ENCODE assay signal across 26 cellular contexts in the genomic region with DNA sequence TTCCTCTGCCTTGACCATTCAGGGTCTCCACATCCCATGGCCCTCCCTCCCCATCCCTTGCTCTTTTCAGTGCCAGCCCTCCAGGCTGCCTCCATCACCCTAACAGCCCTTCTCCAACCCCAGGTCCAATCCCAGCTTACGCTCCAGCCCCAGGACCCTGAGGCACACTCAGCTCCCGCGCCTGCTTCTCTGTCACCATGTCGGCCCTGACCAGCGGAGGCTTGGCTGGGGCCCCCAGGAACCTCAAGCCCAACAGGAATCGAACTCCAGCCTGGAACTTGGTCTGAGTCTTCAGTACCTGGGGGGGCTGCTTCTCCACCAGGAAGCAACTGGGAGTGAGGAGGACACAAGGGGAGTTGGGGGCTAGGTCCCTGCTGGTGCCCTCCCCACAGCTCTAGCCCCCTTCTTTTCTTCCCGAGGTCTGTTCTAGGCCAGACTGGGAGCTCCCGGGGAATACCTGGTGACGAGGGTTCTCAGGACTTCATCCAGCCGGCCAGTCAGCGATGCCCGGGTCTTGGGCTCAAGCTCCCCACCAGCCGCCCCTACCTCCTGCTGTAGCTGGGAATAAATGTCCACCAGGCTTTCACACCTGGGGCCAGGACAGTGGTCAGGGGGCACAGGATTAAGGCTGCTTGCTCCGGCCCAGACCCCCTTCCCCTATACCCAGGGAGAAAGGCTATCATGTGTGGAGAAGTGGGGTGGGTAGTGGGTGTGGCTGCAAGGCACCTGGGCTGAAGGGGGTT. TPM values are rescaled to one million over a fixed set of nuclear protein-coding genes. Genes with fewer than 3 reads are reported as not detected.
DNase-seq lines count a peak whose midpoint lies in the region; ATAC-seq and TF ChIP-seq lines count a peak whose summit lies in the region.
"Had no signal": no experiment of that assay in that cellular context is flagged by ENCODE, and none has a peak within 500 bp of the region (broad histone marks: within the 10 kb centered on the region; RNA-seq: fewer than 3 reads in every experiment).

No MANE protein-coding gene starts in this region.

- H3K4me3 Mint-ChIP-seq in activated CD8-positive, alpha-beta memory T cell treated with anti-CD3 and anti-CD28 coated beads, Interleukin-2, amount 10 ng/mL, durations not matched to agents 7 days and 5 days: no peak overlapping the region
- no peak overlapping the region for H3K4me3 Mint-ChIP-seq in CD14-positive monocyte
- no peak overlapping the region for H3K4me3 Mint-ChIP-seq in activated naive CD8-positive, alpha-beta T cell
- H3K4me3 Mint-ChIP-seq in CD8-positive, alpha-beta memory T cell: no peak overlapping the region
- H3K4me3 Mint-ChIP-seq: activated T-helper 1 cell treated with anti-CD3 and anti-CD28 coated beads, Interleukin-12 subunit alpha, Interleukin-12 subunit beta, Interleukin-2, Interleukin-4 antibody, amounts not matched to agents 30 ng/mL and 10 ng/mL and 1 ng/mL, durations not matched to agents 14 hours and 24 hours and 36 hours; stimulated activated naive CD8-positive, alpha-beta T cell treated with anti-CD3 and anti-CD28 coated beads, Interleukin-15, Interleukin-2, amounts not matched to agents 100 ng/mL and 50 ng/mL, for 24 hours; WTC11 had no signal

- H3K27me3 ChIP-seq in neutrophil: no peaks in the 10 kb centered on the region
- H3K27me3 ChIP-seq in CD8-positive, alpha-beta memory T cell (ENCODE audit: insufficient read depth, low read length, poor library complexity, severe bottlenecking): no peaks in the 10 kb centered on the region
- H3K27me3 ChIP-seq: body of pancreas, esophagus muscularis mucosa, gastrocnemius medialis, transverse colon had no signal

- H3K4me3 ChIP-seq in neutrophil (ENCODE audit: low read depth in 1 of 2, low read length in 1 of 2): no peak overlapping the region
- no peak overlapping the region for H3K4me3 ChIP-seq in CD8-positive, alpha-beta memory T cell (ENCODE audit: low read length)
- H3K4me3 ChIP-seq: body of pancreas, esophagus muscularis mucosa, gastrocnemius medialis, lower lobe of right lung, SK-N-MC, transverse colon had no signal

- no peak for DNase-seq in activated CD8-positive, alpha-beta memory T cell treated with anti-CD3 and anti-CD28 coated beads, Interleukin-2, amount 10 ng/mL, durations not matched to agents 7 days and 5 days
- no peak for DNase-seq in activated CD8-positive, alpha-beta memory T cell treated with anti-CD3 and anti-CD28 coated beads, Interleukin-2, amount 50 U/mL, for 4 hours
- DNase-seq in CD14-positive monocyte (ENCODE audit: low spot score) (no peak), C1 segment of cervical spinal cord (lab: John Stamatoyannopoulos, UW) (no peak), NCI-H2029 treated with DMSO at 0.1 percent for 48 hours (lab: John Stamatoyannopoulos, UW) (no peak)
- no peak for DNase-seq in CD8-positive, alpha-beta memory T cell
- DNase-seq: body of pancreas; gastrocnemius medialis; Karpas-422; lower lobe of right lung; NCI-H187 treated with DMSO at 0.1 percent for 48 hours; NCI-H69; occipital lobe; stimulated activated CD4-positive, alpha-beta T cell treated with anti-CD3 and anti-CD28 coated beads, Interleukin-2, amount 100 ng/mL, for 48 hours; transverse colon had no signal

- H3K27ac ChIP-seq in neutrophil: peak overlapping the region; percentile 92
- no peak overlapping the region for H3K27ac ChIP-seq in CD8-positive, alpha-beta memory T cell (ENCODE audit: low read depth, low read length)
- H3K27ac ChIP-seq: body of pancreas, esophagus muscularis mucosa, gastrocnemius medialis, lower lobe of right lung, SK-N-MC, transverse colon had no signal

- H3K9me3 ChIP-seq in neutrophil: no peaks in the 10 kb centered on the region
- no peaks in the 10 kb centered on the region for H3K9me3 ChIP-seq in CD8-positive, alpha-beta memory T cell (ENCODE audit: low read length)
- H3K9me3 ChIP-seq: body of pancreas, esophagus muscularis mucosa, gastrocnemius medialis, lower lobe of right lung, transverse colon had no signal

- peaks cover 9% of the 10 kb centered on the region for H3K36me3 Mint-ChIP-seq in activated CD8-positive, alpha-beta memory T cell treated with anti-CD3 and anti-CD28 coated beads, Interleukin-2, amount 10 ng/mL, durations not matched to agents 7 days and 5 days
- H3K36me3 Mint-ChIP-seq in CD14-positive monocyte: peaks cover 66 to 85% of the 10 kb centered on the region in 2 donors
- H3K36me3 Mint-ChIP-seq in activated naive CD8-positive, alpha-beta T cell: peaks cover 2% of the 10 kb centered on the region
- H3K36me3 Mint-ChIP-seq in CD8-positive, alpha-beta memory T cell: peaks cover 6 to 70% (median 7%) of the 10 kb centered on the region in 3 donors

- POLR2A ChIA-PET in CD8-positive, alpha-beta memory T cell (lab: Charles Lee): interaction anchor here (1.0 kb wide), 1 partner anchor 11 kb away, joined by 5 read pairs; no protein-coding TSS in a partner anchor

- H3K9me3 Mint-ChIP-seq in activated CD8-positive, alpha-beta memory T cell treated with anti-CD3 and anti-CD28 coated beads, Interleukin-2, amount 10 ng/mL, durations not matched to agents 7 days and 5 days (ENCODE audit: low read depth): no peaks in the 10 kb centered on the region
- H3K9me3 Mint-ChIP-seq in CD14-positive monocyte: peaks cover 0 to 2% (median 0%) of the 10 kb centered on the region in 7 donors
- no peaks in the 10 kb centered on the region for H3K9me3 Mint-ChIP-seq in activated naive CD8-positive, alpha-beta T cell (ENCODE audit: low read depth)
- no peaks in the 10 kb centered on the region for H3K9me3 Mint-ChIP-seq in CD8-positive, alpha-beta memory T cell
- H3K9me3 Mint-ChIP-seq: activated T-helper 1 cell treated with anti-CD3 and anti-CD28 coated beads, Interleukin-12 subunit alpha, Interleukin-12 subunit beta, Interleukin-2, Interleukin-4 antibody, amounts not matched to agents 30 ng/mL and 10 ng/mL and 1 ng/mL, durations not matched to agents 14 hours and 24 hours and 36 hours; stimulated activated naive CD8-positive, alpha-beta T cell treated with anti-CD3 and anti-CD28 coated beads, Interleukin-15, Interleukin-2, amounts not matched to agents 100 ng/mL and 50 ng/mL, for 24 hours; WTC11 had no signal

- H3K4me1 ChIP-seq in neutrophil (ENCODE audit: control insufficient read depth in 1 of 2, insufficient read depth in 1 of 2, low read depth in 1 of 2, low read length in 1 of 2): peaks cover 39 to 40% of the 10 kb centered on the region in 2 experiments
- peaks cover 38% of the 10 kb centered on the region for H3K4me1 ChIP-seq in CD8-positive, alpha-beta memory T cell (ENCODE audit: insufficient read depth, low read length)

- peak overlapping the region; percentile 22 for H3K27ac Mint-ChIP-seq in activated CD8-positive, alpha-beta memory T cell treated with anti-CD3 and anti-CD28 coated beads, Interleukin-2, amount 10 ng/mL, durations not matched to agents 7 days and 5 days
- H3K27ac Mint-ChIP-seq in CD14-positive monocyte: peak overlapping the region in 5 of 7 donors; percentile 11 to 81 (median 33)
- peak overlapping the region; percentile 75 for H3K27ac Mint-ChIP-seq in activated naive CD8-positive, alpha-beta T cell
- peak overlapping the region in 4 of 8 donors; percentile 26 to 66 (median 57) for H3K27ac Mint-ChIP-seq in CD8-positive, alpha-beta memory T cell
- H3K27ac Mint-ChIP-seq: activated T-helper 1 cell treated with anti-CD3 and anti-CD28 coated beads, Interleukin-12 subunit alpha, Interleukin-12 subunit beta, Interleukin-2, Interleukin-4 antibody, amounts not matched to agents 30 ng/mL and 10 ng/mL and 1 ng/mL, durations not matched to agents 14 hours and 24 hours and 36 hours; WTC11 had no signal

- H3K4me1 Mint-ChIP-seq in activated CD8-positive, alpha-beta memory T cell treated with anti-CD3 and anti-CD28 coated beads, Interleukin-2, amount 10 ng/mL, durations not matched to agents 7 days and 5 days: peaks cover 36% of the 10 kb centered on the region
- H3K4me1 Mint-ChIP-seq in CD14-positive monocyte: peaks cover 59% of the 10 kb centered on the region
- peaks cover 77% of the 10 kb centered on the region for H3K4me1 Mint-ChIP-seq in activated naive CD8-positive, alpha-beta T cell (ENCODE audit: low read depth)
- peaks cover 35 to 58% (median 52%) of the 10 kb centered on the region in 3 donors for H3K4me1 Mint-ChIP-seq in CD8-positive, alpha-beta memory T cell

- no peaks in the 10 kb centered on the region for H3K27me3 Mint-ChIP-seq in activated CD8-positive, alpha-beta memory T cell treated with anti-CD3 and anti-CD28 coated beads, Interleukin-2, amount 10 ng/mL, durations not matched to agents 7 days and 5 days
- no peaks in the 10 kb centered on the region for H3K27me3 Mint-ChIP-seq in CD14-positive monocyte (ENCODE audit: low read depth in 3 of 3)
- H3K27me3 Mint-ChIP-seq in activated naive CD8-positive, alpha-beta T cell: no peaks in the 10 kb centered on the region
- no peaks in the 10 kb centered on the region for H3K27me3 Mint-ChIP-seq in CD8-positive, alpha-beta memory T cell
- H3K27me3 Mint-ChIP-seq: stimulated activated naive CD8-positive, alpha-beta T cell treated with anti-CD3 and anti-CD28 coated beads, Interleukin-15, Interleukin-2, amounts not matched to agents 100 ng/mL and 50 ng/mL, for 24 hours had no signal

- peaks cover 87% of the 10 kb centered on the region for H3K36me3 ChIP-seq in neutrophil
- H3K36me3 ChIP-seq in CD8-positive, alpha-beta memory T cell (ENCODE audit: insufficient read depth, low read length): peaks cover 44% of the 10 kb centered on the region
- H3K36me3 ChIP-seq: gastrocnemius medialis had no signal

- CTCF ChIA-PET in activated CD8-positive, alpha-beta memory T cell treated with anti-CD3 and anti-CD28 coated beads, Interleukin-2, amount 10 ng/mL, durations not matched to agents 7 days and 5 days (lab: Charles Lee): interaction anchor here (1.8 to 9.6 kb wide), 3 partner anchors 11 to 36 kb away, joined by 6 to 202 read pairs (median 7); a partner anchor contains a TSS
- CTCF ChIA-PET in CD8-positive, alpha-beta memory T cell (lab: Charles Lee): interaction anchor here (1.0 to 10.8 kb wide), 4 partner anchors 12 to 108 kb away, joined by 3 to 195 read pairs (median 4); a partner anchor contains a TSS

- intact Hi-C loops in CD14-positive monocyte (cut with micrococcal nuclease): no loop called here

- ATAC-seq in activated CD8-positive, alpha-beta memory T cell treated with anti-CD3 and anti-CD28 coated beads, Interleukin-2, amount 10 ng/mL, durations not matched to agents 7 days and 5 days: no peak
- ATAC-seq: body of pancreas, gastrocnemius medialis, HCT116, WTC11 had no signal

- TF ChIP-seq CTCF in CD14-positive monocyte (IDR thresholded peaks at IDR 0.05): no peak
- TF ChIP-seq CTCF in neutrophil (IDR thresholded peaks at IDR 0.05): no peak

RNA-seq across cellular contexts. Expression of a gene that starts 6.0 kb away (rescaled TPM):
- 100 to 1,000 TPM in 1 of 2 experiments, 10 to 100 TPM in 1; 99.1 to 104 TPM for total RNA-seq in activated CD8-positive, alpha-beta memory T cell treated with anti-CD3 and anti-CD28 coated beads, Interleukin-2, amount 10 ng/mL, durations not matched to agents 7 days and 5 days
- 100 to 1,000 TPM; 132 to 154 TPM for polyA plus RNA-seq in CD14-positive monocyte
- total RNA-seq in CD8-positive, alpha-beta memory T cell: 100 to 1,000 TPM; 262 to 265 TPM
- 82.8 TPM for polyA plus RNA-seq in CD8-positive, alpha-beta memory T cell

RNA-seq across cellular contexts. Expression of a gene that starts 16.3 kb away (rescaled TPM):
- total RNA-seq in activated CD8-positive, alpha-beta memory T cell treated with anti-CD3 and anti-CD28 coated beads, Interleukin-2, amount 10 ng/mL, durations not matched to agents 7 days and 5 days: 10 to 100 TPM in 1 of 2 experiments, 1 to 10 TPM in 1; 10.0 to 31.1 TPM
- polyA plus RNA-seq in CD14-positive monocyte: 1 to 10 TPM in 1 of 2 donors, under 1 TPM in 1; 1.00 to 2.7 TPM
- total RNA-seq in CD8-positive, alpha-beta memory T cell: 10 to 100 TPM; 37.7 to 40.1 TPM
- polyA plus RNA-seq in CD8-positive, alpha-beta memory T cell: 1.6 TPM

RNA-seq across cellular contexts. Expression of a gene that starts 23.1 kb away (rescaled TPM):
- total RNA-seq in activated CD8-positive, alpha-beta memory T cell treated with anti-CD3 and anti-CD28 coated beads, Interleukin-2, amount 10 ng/mL, durations not matched to agents 7 days and 5 days: under 1 TPM; 0.33 to 0.85 TPM
- polyA plus RNA-seq in CD14-positive monocyte: 10 to 100 TPM in 1 of 2 donors, 1 to 10 TPM in 1; 5.5 to 10.5 TPM
- total RNA-seq in CD8-positive, alpha-beta memory T cell: 1 to 10 TPM; 2.3 to 2.5 TPM
- 0.29 TPM for polyA plus RNA-seq in CD8-positive, alpha-beta memory T cell

RNA-seq across cellular contexts. Expression of a gene that starts 26.6 kb away (rescaled TPM):
- 10 to 100 TPM; 60.5 to 66.1 TPM for total RNA-seq in activated CD8-positive, alpha-beta memory T cell treated with anti-CD3 and anti-CD28 coated beads, Interleukin-2, amount 10 ng/mL, durations not matched to agents 7 days and 5 days
- 1 to 10 TPM; 1.9 to 2.2 TPM for polyA plus RNA-seq in CD14-positive monocyte
- 10 to 100 TPM; 50.5 to 50.9 TPM for total RNA-seq in CD8-positive, alpha-beta memory T cell
- 3.8 TPM for polyA plus RNA-seq in CD8-positive, alpha-beta memory T cell

RNA-seq across cellular contexts. Expression of a gene that starts 42.2 kb away (rescaled TPM):
- not detected for total RNA-seq in activated CD8-positive, alpha-beta memory T cell treated with anti-CD3 and anti-CD28 coated beads, Interleukin-2, amount 10 ng/mL, durations not matched to agents 7 days and 5 days
- polyA plus RNA-seq in CD14-positive monocyte: 1 to 10 TPM in 1 of 2 donors, under 1 TPM in 1; 0.35 to 1.5 TPM
- not detected for total RNA-seq in CD8-positive, alpha-beta memory T cell
- polyA plus RNA-seq in CD8-positive, alpha-beta memory T cell: not detected
- total RNA-seq: activated T-helper 1 cell treated with anti-CD3 and anti-CD28 coated beads, Interleukin-12 subunit alpha, Interleukin-12 subunit beta, Interleukin-2, Interleukin-4 antibody, amounts not matched to agents 30 ng/mL and 10 ng/mL and 1 ng/mL, durations not matched to agents 14 hours and 24 hours and 36 hours; body of pancreas; esophagus muscularis mucosa; gastrocnemius medialis; lower lobe of right lung; occipital lobe; renal cortical epithelial cell; transverse colon; WTC11 had no signal
- polyA plus RNA-seq: BJ, keratinocyte had no signal
